ENCODE assay signal across 7 cellular contexts in the genomic region with DNA sequence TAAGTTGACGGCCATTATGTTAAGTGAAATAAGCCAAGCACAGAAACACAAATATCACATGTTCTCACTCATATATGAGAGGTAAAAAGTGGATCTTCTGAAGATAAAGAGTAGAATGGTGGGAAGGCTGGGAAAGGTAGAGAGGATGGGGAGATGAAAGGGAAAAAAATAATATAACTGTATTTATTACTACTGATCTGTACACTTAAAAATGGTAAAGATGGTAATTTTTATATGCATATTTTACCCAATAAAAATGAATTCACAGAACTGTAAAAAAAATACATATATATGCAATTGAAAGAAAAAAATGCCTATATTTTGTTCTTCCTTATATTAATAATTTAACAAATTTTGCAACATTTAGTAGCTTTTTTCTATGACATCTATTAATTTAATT.
"Had no signal": no experiment of that assay in that cellular context is flagged by ENCODE, and none has a peak within 500 bp of the region (broad histone marks: within the 10 kb centered on the region; RNA-seq: fewer than 3 reads in every experiment).

No MANE protein-coding gene starts in this region.

- H3K36me3 Mint-ChIP-seq: IgD-negative memory B cell had no signal

- H3K4me3 ChIP-seq: GM23338 had no signal

- H3K27me3 Mint-ChIP-seq: IgD-negative memory B cell had no signal

- H3K9me3 Mint-ChIP-seq: GM23338, H9, IgD-negative memory B cell had no signal

- H3K27ac Mint-ChIP-seq: GM23338, H9, IgD-negative memory B cell had no signal

- H3K4me3 Mint-ChIP-seq: GM23338, H9, IgD-negative memory B cell had no signal

- FAIRE-seq: H1, H54, HTR-8/SVneo had no signal

- ATAC-seq: GM23338 had no signal

- DNase-seq: H9, HCEC 1CT had no signal

- H3K4me1 Mint-ChIP-seq: GM23338, IgD-negative memory B cell had no signal
